ENCODE assay signal across 1 cellular context in genomic region chr13:39347926-39348901, GRCh38.
A peak's percentile ranks its signal among the peaks of the same experiment; 100 is the strongest.
TF ChIP-seq lines count a peak whose summit lies in the region.

No MANE protein-coding gene starts in this region.

TF ChIP-seq in H1, 55 proteins besides CTCF, POLR2A, EP300 and RAD21 (continued from another document):
- TF ChIP-seq CHD7 (IDR thresholded peaks at IDR 0.05; ENCODE audit: insufficient replicate concordance, low read length) (peak; percentile 40), HDAC2 (IDR thresholded peaks at IDR 0.05; ENCODE audit: borderline replicate concordance in 1 of 2, low read depth in 2 of 2, low read length in 2 of 2) (peak; percentile 82 to 92; a peak in 3 of 4 replicates), GTF2F1 (IDR thresholded peaks at IDR 0.05; ENCODE audit: borderline replicate concordance, low read depth, low read length) (no peak), SP4 (IDR thresholded peaks at IDR 0.05; ENCODE audit: low read length) (no peak), MAX (IDR thresholded peaks at IDR 0.05) (0 out of 2 replicates have a peak, but pooled peaks have one; percentile 18), USF2 (IDR thresholded peaks at IDR 0.05; ENCODE audit: low read length) (no peak), ZNF274 (IDR thresholded peaks at IDR 0.05; ENCODE audit: borderline replicate concordance, extremely low read depth, low read length) (no peak), KDM1A (IDR thresholded peaks at IDR 0.05; ENCODE audit: borderline replicate concordance, low read length) (no peak), CREB1 (IDR thresholded peaks at IDR 0.05) (no peak), TCF12 (IDR thresholded peaks at IDR 0.05; ENCODE audit: low read depth, low read length) (0 out of 2 replicates have a peak, but pooled peaks have one; percentile 16), CBX5 (IDR thresholded peaks at IDR 0.05; ENCODE audit: low read depth, low read length) (no peak), RXRA (IDR thresholded peaks at IDR 0.05; ENCODE audit: insufficient read depth, low read depth, low read length) (no peak), SP2 (IDR thresholded peaks at IDR 0.05; ENCODE audit: low read length) (no peak), RBBP5 (IDR thresholded peaks at IDR 0.05; ENCODE audit: borderline replicate concordance, low read depth, low read length) (no peak), EGR1 (IDR thresholded peaks at IDR 0.05; ENCODE audit: borderline replicate concordance, low read depth, low read length) (peak; percentile 84), RFX5 (IDR thresholded peaks at IDR 0.05; ENCODE audit: borderline replicate concordance, low read depth, low read length) (no peak), SAP30 (IDR thresholded peaks at IDR 0.05; ENCODE audit: insufficient read depth, insufficient replicate concordance, low read length) (no peak), FOSL1 (IDR thresholded peaks at IDR 0.05; ENCODE audit: insufficient read depth, low read depth, low read length) (no peak), POLR2AphosphoS5 (IDR thresholded peaks at IDR 0.05; ENCODE audit: low read depth, low read length) (no peak), GABPA (IDR thresholded peaks at IDR 0.05; ENCODE audit: borderline replicate concordance, insufficient read depth, low read length) (no peak), CHD2 (IDR thresholded peaks at IDR 0.05; ENCODE audit: low read length) (no peak), ATF2 (IDR thresholded peaks at IDR 0.05; ENCODE audit: low read length) (no peak), SP1 (IDR thresholded peaks at IDR 0.05; ENCODE audit: low read depth, low read length) (0 out of 2 replicates have a peak, but pooled peaks have one; percentile 21), SIRT6 (IDR thresholded peaks at IDR 0.05; ENCODE audit: low read length) (no peak), SIX5 (IDR thresholded peaks at IDR 0.05; ENCODE audit: low read depth, low read length) (no peak), RNF2 (IDR thresholded peaks at IDR 0.05; ENCODE audit: borderline replicate concordance, low read depth, low read length, missing control alignments, poor library complexity, severe bottlenecking) (no peak), POU5F1 (IDR thresholded peaks at IDR 0.05; ENCODE audit: low read depth, low read length) (no peak), BACH1 (IDR thresholded peaks at IDR 0.05; ENCODE audit: low read length) (no peak), BCL11A (IDR thresholded peaks at IDR 0.05; ENCODE audit: low read depth in 2 of 2, low read length in 2 of 2) (no peak), ASH2L (IDR thresholded peaks at IDR 0.05; ENCODE audit: low read length) (no peak), EZH2 (IDR thresholded peaks at IDR 0.05; ENCODE audit: low read depth, low read length, severe bottlenecking) (no peak), E2F6 (IDR thresholded peaks at IDR 0.05) (no peak), SIN3A (conservative IDR thresholded peaks at IDR 0.05 in 1 of 2, IDR thresholded peaks at IDR 0.05 in 1 of 2; ENCODE audit: low read depth in 1 of 2, low read length in 2 of 2) (0 out of 4 replicates have a peak, but pooled peaks of 1 of the 2 experiments have one; percentile 54), JUND (IDR thresholded peaks at IDR 0.05; ENCODE audit: low read length) (no peak), CBX8 (IDR thresholded peaks at IDR 0.05; ENCODE audit: borderline replicate concordance, low read depth, low read length) (no peak), ATF3 (IDR thresholded peaks at IDR 0.05; ENCODE audit: insufficient read depth, low read depth, low read length) (no peak), BRCA1 (IDR thresholded peaks at IDR 0.05; ENCODE audit: low read depth, low read length) (no peak), NANOG (IDR thresholded peaks at IDR 0.05; ENCODE audit: insufficient read depth, low read depth, low read length, poor library complexity, severe bottlenecking) (peak; percentile 72), SRF (IDR thresholded peaks at IDR 0.05; ENCODE audit: low read depth, low read length) (no peak), NRF1 (IDR thresholded peaks at IDR 0.05; ENCODE audit: low read depth, low read length) (no peak), CEBPB (IDR thresholded peaks at IDR 0.05; ENCODE audit: low read depth, low read length) (no peak), TAF1 (IDR thresholded peaks at IDR 0.05; ENCODE audit: low read depth, low read length) (no peak), TAF7 (optimal IDR thresholded peaks at IDR 0.05; ENCODE audit: borderline replicate concordance, low read depth, low read length) (no peak), MAFK (IDR thresholded peaks at IDR 0.05; ENCODE audit: low read depth, low read length) (no peak), TBP (IDR thresholded peaks at IDR 0.05; ENCODE audit: low read depth, low read length) (no peak), TEAD4 (IDR thresholded peaks at IDR 0.05; ENCODE audit: low read depth, low read length) (no peak), PHF8 (conservative IDR thresholded peaks at IDR 0.05; ENCODE audit: low read depth, low read length) (no peak), YY1 (IDR thresholded peaks at IDR 0.05; ENCODE audit: low read depth, low read length) (no peak)
TF ChIP-seq in H1: peak in this region for 9.
